ENCODE assay signal across 24 cellular contexts in the genomic region with DNA sequence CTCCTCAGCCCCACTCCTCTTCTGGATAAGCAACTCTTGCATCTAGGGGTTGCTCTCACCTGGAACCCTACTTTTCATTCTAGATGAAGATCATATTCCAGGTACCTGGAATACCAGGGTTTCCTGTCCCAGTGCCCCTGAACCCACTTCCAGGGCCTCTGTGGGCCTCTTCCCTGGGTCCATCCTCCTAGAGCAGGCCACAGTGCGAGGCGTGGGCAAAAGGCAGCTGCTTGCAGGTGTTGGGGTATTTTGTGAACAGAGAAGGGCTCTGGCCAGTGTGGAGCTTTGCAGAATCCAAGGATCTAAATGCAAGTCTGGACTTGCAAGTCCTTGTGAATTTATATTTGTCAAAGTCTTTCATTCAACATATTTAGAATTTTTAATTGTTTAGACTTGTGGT.
"Had no signal": no experiment of that assay in that cellular context is flagged by ENCODE, and none has a peak within 500 bp of the region (broad histone marks: within the 10 kb centered on the region; RNA-seq: fewer than 3 reads in every experiment).

No MANE protein-coding gene starts in this region.

- ATAC-seq: esophagus mucosa; foreskin keratinocyte; naive thymus-derived CD8-positive, alpha-beta T cell; sciatic nerve; stimulated activated naive CD8-positive, alpha-beta T cell treated with anti-CD3 and anti-CD28 coated beads, Interleukin-15, amount 100 ng/mL, for 72 hours had no signal

- H3K27ac Mint-ChIP-seq: memory B cell; mesothelial cell of epicardium; nephron progenitor cell; progenitor cell of endocrine pancreas; stimulated activated naive CD8-positive, alpha-beta T cell treated with anti-CD3 and anti-CD28 coated beads, Interleukin-15, amount 100 ng/mL, for 72 hours had no signal

- H3K4me3 ChIP-seq: lung, smooth muscle cell, suprapubic skin, transverse colon had no signal

- H3K36me3 ChIP-seq: neutrophil, suprapubic skin, transverse colon had no signal

- H3K79me2 ChIP-seq: parathyroid adenoma had no signal

- H3K9me3 Mint-ChIP-seq: memory B cell; mesothelial cell of epicardium; naive thymus-derived CD8-positive, alpha-beta T cell; nephron progenitor cell; stimulated activated naive CD8-positive, alpha-beta T cell treated with anti-CD3 and anti-CD28 coated beads, Interleukin-15, amount 100 ng/mL, for 72 hours had no signal

- H2AFZ ChIP-seq: parathyroid adenoma had no signal

- H3K9me3 ChIP-seq: neutrophil, suprapubic skin, transverse colon had no signal

- H3K4me2 ChIP-seq: smooth muscle cell had no signal

- H3K4me1 ChIP-seq: foreskin keratinocyte, parathyroid adenoma, suprapubic skin, transverse colon had no signal

- H3K36me3 Mint-ChIP-seq: memory B cell; mesothelial cell of epicardium; naive thymus-derived CD8-positive, alpha-beta T cell had no signal

- H3K27ac ChIP-seq: epithelial cell of prostate, foreskin keratinocyte, neutrophil, parathyroid adenoma, suprapubic skin, transverse colon had no signal

- H3K9ac ChIP-seq: parathyroid adenoma had no signal

- H3K4me3 Mint-ChIP-seq: memory B cell; mesothelial cell of epicardium; naive thymus-derived CD8-positive, alpha-beta T cell; nephron progenitor cell; stimulated activated naive CD8-positive, alpha-beta T cell treated with anti-CD3 and anti-CD28 coated beads, Interleukin-15, amount 100 ng/mL, for 72 hours had no signal

- FAIRE-seq: keratinocyte had no signal

- H3K4me1 Mint-ChIP-seq: memory B cell; stimulated activated naive CD8-positive, alpha-beta T cell treated with anti-CD3 and anti-CD28 coated beads, Interleukin-15, amount 100 ng/mL, for 72 hours had no signal

- DNase-seq: cortex of kidney; foreskin keratinocyte; hypothalamus; naive thymus-derived CD8-positive, alpha-beta T cell; nephron progenitor cell; stimulated activated CD4-positive, alpha-beta T cell treated with anti-CD3 and anti-CD28 coated beads, Interleukin-12 subunit alpha, Interleukin-12 subunit beta, amount 100 ng/mL, for 4 hours; stimulated activated CD4-positive, alpha-beta T cell treated with anti-CD3 and anti-CD28 coated beads, Interleukin-1b, Interleukin-23, amount 100 ng/mL, for 48 hours; stimulated activated CD4-positive, alpha-beta T cell treated with anti-CD3 and anti-CD28 coated beads, Interleukin-4, amount 100 ng/mL, for 1 hour; stimulated activated CD8-positive, alpha-beta memory T cell treated with anti-CD3 and anti-CD28 coated beads, Interleukin-4, amount 100 ng/mL, for 48 hours; stimulated activated naive CD4-positive, alpha-beta T cell; stimulated activated naive CD8-positive, alpha-beta T cell treated with anti-CD3 and anti-CD28 coated beads, Interleukin-15, amount 100 ng/mL, for 72 hours; transverse colon had no signal
